Comparison of ENCODE assay signal across 29 cellular contexts in genomic region chrX:31331928-31332327, GRCh38.
A peak's percentile ranks its signal among the peaks of the same experiment; 100 is the strongest.
DNase-seq lines count a peak whose midpoint lies in the region; ATAC-seq, FAIRE-seq and TF ChIP-seq lines count a peak whose summit lies in the region.
"Had no signal": no experiment of that assay in that cellular context is flagged by ENCODE, and none has a peak within 500 bp of the region (broad histone marks: within the 10 kb centered on the region; RNA-seq: fewer than 3 reads in every experiment).

No MANE protein-coding gene starts in this region.

- CTCF ChIA-PET in H1 (lab: Charles Lee; ENCODE audit: partially characterized antibody) = no interaction called here

- no peak for TF ChIP-seq EP300 in H1 (IDR thresholded peaks at IDR 0.05; ENCODE audit: borderline replicate concordance in 1 of 2, low read depth in 2 of 2, low read length in 2 of 2)

- POLR2A ChIA-PET in H1 (lab: Charles Lee; ENCODE audit: partially characterized antibody) = interaction anchor here (0.6 kb wide), 1 partner anchor 697 kb away, joined by 3 read pairs; no protein-coding TSS in a partner anchor

- H3K14ac ChIP-seq in H1 (ENCODE audit: insufficient read length) = no peak overlapping the region

- no peak overlapping the region for H3K18ac ChIP-seq in H1 (ENCODE audit: extremely low read depth, low read length)

- H3K56ac ChIP-seq in H1 (replicated peaks; ENCODE audit: insufficient read length, low read depth, low read length) = no peak overlapping the region

- no peak overlapping the region for H2BK12ac ChIP-seq in H1 (ENCODE audit: low read depth, low read length)

- no peak overlapping the region for H3K23ac ChIP-seq in H1 (ENCODE audit: insufficient read length)

- H4K91ac ChIP-seq in H1 (replicated peaks; ENCODE audit: insufficient read length, low read length) = no peak overlapping the region

- no peaks in the 10 kb centered on the region for H3K23me2 ChIP-seq in H1 (ENCODE audit: low read depth, low read length)

- H3K27me3 ChIP-seq in right cardiac atrium (ENCODE audit: control insufficient read depth, insufficient read depth) = no peaks in the 10 kb centered on the region
- no peaks in the 10 kb centered on the region for H3K27me3 ChIP-seq in RWPE2 (ENCODE audit: insufficient read depth, poor library complexity, severe bottlenecking)
- H3K27me3 ChIP-seq in H1 (replicated peaks in 1 of 4; ENCODE audit: control insufficient read depth in 3 of 4, extremely low read depth in 1 of 4, insufficient read depth in 3 of 4, low read length in 3 of 4) = no peaks in the 10 kb centered on the region
- H3K27me3 ChIP-seq: pancreas, suprapubic skin, upper lobe of left lung had no signal

- H2AFZ ChIP-seq in H1 (ENCODE audit: low read length) = no peak overlapping the region

- H2AK5ac ChIP-seq in H1 (ENCODE audit: low read depth, low read length) = 0 out of 2 replicates have a peak overlapping the region, but pooled peaks have one; percentile 82

- no peak for TF ChIP-seq POLR2A in H1 (IDR thresholded peaks at IDR 0.05; ENCODE audit: control extremely low read depth in 1 of 2, low read depth in 2 of 2, low read length in 2 of 2)

- H3K4me3 ChIP-seq in right cardiac atrium (ENCODE audit: low read length) = no peak overlapping the region
- no peak overlapping the region for H3K4me3 ChIP-seq in RWPE2 (ENCODE audit: severe bottlenecking)
- H3K4me3 ChIP-seq in H1 (ENCODE audit: extremely low read depth in 1 of 4, insufficient read depth in 2 of 4, low read depth in 3 of 4, low read length in 4 of 4) = no peak overlapping the region
- H3K4me3 ChIP-seq: GM12878, pancreas, suprapubic skin, upper lobe of left lung had no signal

- no peaks in the 10 kb centered on the region for H4K20me1 ChIP-seq in H1 (replicated peaks in 1 of 2; ENCODE audit: control insufficient read depth in 1 of 2, insufficient read depth in 2 of 2, low read length in 2 of 2)

- no peak overlapping the region for H2BK20ac ChIP-seq in H1 (ENCODE audit: low read length)

- H3K9me3 ChIP-seq in right cardiac atrium (ENCODE audit: control insufficient read depth, low read length) (no peaks in the 10 kb centered on the region), RWPE2 (ENCODE audit: severe bottlenecking) (no peaks in the 10 kb centered on the region), H1 (ENCODE audit: insufficient read depth in 2 of 2, low read depth in 1 of 2, low read length in 1 of 2) (no peaks in the 10 kb centered on the region)
- H3K9me3 ChIP-seq: pancreas, suprapubic skin, upper lobe of left lung had no signal

- H3K4me2 ChIP-seq in H1 (ENCODE audit: insufficient read depth in 1 of 2, low read depth in 2 of 2, low read length in 2 of 2) = no peak overlapping the region

- H4K5ac ChIP-seq in H1 (ENCODE audit: insufficient read length, low read depth, low read length) = no peak overlapping the region

- TF ChIP-seq CTCF in RWPE2 (IDR thresholded peaks at IDR 0.05; ENCODE audit: poor library complexity, severe bottlenecking) (no peak), H1 (IDR thresholded peaks at IDR 0.05; ENCODE audit: control extremely low read depth in 1 of 3, insufficient read depth in 1 of 3, low read depth in 1 of 3, low read length in 3 of 3) (no peak)

- H3K9ac ChIP-seq in H1 (replicated peaks in 1 of 4; ENCODE audit: extremely low read depth in 1 of 4, low read depth in 3 of 4, low read length in 3 of 4) = no peak overlapping the region

- H4K8ac ChIP-seq in H1 (ENCODE audit: extremely low read depth, insufficient read depth, low read length) = no peak overlapping the region

- H2BK120ac ChIP-seq in H1 (replicated peaks; ENCODE audit: low read depth, low read length) = no peak overlapping the region

- H3K4me1 ChIP-seq in right cardiac atrium (ENCODE audit: control insufficient read depth, insufficient read depth, low read length) (no peaks in the 10 kb centered on the region), RWPE2 (ENCODE audit: insufficient read depth, poor library complexity, severe bottlenecking) (peaks cover 17% of the 10 kb centered on the region), H1 (replicated peaks in 1 of 4; ENCODE audit: control insufficient read depth in 3 of 4, insufficient read depth in 4 of 4, low read length in 3 of 4) (no peaks in the 10 kb centered on the region)
- H3K4me1 ChIP-seq: pancreas, suprapubic skin, upper lobe of left lung had no signal

- H2BK5ac ChIP-seq in H1 (ENCODE audit: low read depth, low read length) = no peak overlapping the region

- H3K4ac ChIP-seq in H1 (replicated peaks; ENCODE audit: insufficient read length, low read depth, low read length) = no peak overlapping the region

- H3K36me3 ChIP-seq in RWPE2 (ENCODE audit: low read depth) (no peaks in the 10 kb centered on the region), H1 (ENCODE audit: control insufficient read depth in 2 of 4, insufficient read depth in 4 of 4, low read length in 3 of 4) (no peaks in the 10 kb centered on the region)
- H3K36me3 ChIP-seq: pancreas, suprapubic skin, upper lobe of left lung, WERI-Rb-1 had no signal

- intact Hi-C loops in Right ventricle myocardium superior (cut with DNase I) (no loop called here), right cardiac atrium (cut with DNase I) (no loop called here)

- 71% methylated on average over 5 of the region's 5 CpGs for WGBS in right cardiac atrium
- WGBS in H1 (ENCODE audit: extremely low coverage in 1 of 2, insufficient coverage in 1 of 2, insufficient read length in 1 of 2, insufficient replicate concordance in 2 of 2, low coverage in 1 of 2, low lambda C conversion rate in 2 of 2, missing lambda C conversion rate in 1 of 2), 2 experiments = 92% methylated on average over 5 of the region's 5 CpGs; no CpG with 5 or more reads in 1 of the 2 experiments

- DNase-seq in Right ventricle myocardium superior (no peak), right cardiac atrium (no peak), RWPE2 (ENCODE audit: low spot score) (no peak), H1 (ENCODE audit: low read depth in 1 of 2, low spot score in 2 of 2) (no peak), renal cortical epithelial cell (ENCODE audit: low read depth) (peak; percentile 47), NCI-H128 (lab: John Stamatoyannopoulos, UW; ENCODE audit: unreplicated experiment) (no peak)
- no peak for DNase-seq in activated effector memory CD4-positive, alpha-beta T cell treated with Interleukin-2 at 50 U/mL for 16 hours
- DNase-seq: activated CD4-positive, alpha-beta T cell treated with anti-CD3 and anti-CD28 coated beads, Interleukin-2, amount 10 ng/mL, durations not matched to agents 24 days and 14 days; activated CD8-positive, alpha-beta memory T cell treated with anti-CD3 and anti-CD28 coated beads for 24 hours; CD8-positive, alpha-beta memory T cell; cortex of kidney; effector memory CD8-positive, alpha-beta T cell; glutamatergic neuron; kidney; NCI-H187; NCI-H2171 treated with DMSO at 0.1 percent for 48 hours; NCI-H524; nephron progenitor cell; pancreas; SIG-M5; stimulated activated CD4-positive, alpha-beta T cell treated with anti-CD3 and anti-CD28 coated beads, Interleukin-1b, Interleukin-23, amount 100 ng/mL, for 48 hours; stimulated activated naive CD4-positive, alpha-beta T cell treated with Interleukin-2 at 50 U/mL for 16 hours; T-cell; upper lobe of left lung; WERI-Rb-1 had no signal

- no peak for TF ChIP-seq RAD21 in H1 (IDR thresholded peaks at IDR 0.05 in 1 of 2, conservative IDR thresholded peaks at IDR 0.05 in 1 of 2; ENCODE audit: low read depth in 2 of 2, low read length in 2 of 2)

- H3K27ac ChIP-seq in right cardiac atrium (ENCODE audit: low read length) (no peak overlapping the region), RWPE2 (ENCODE audit: poor library complexity, severe bottlenecking) (peak overlapping the region; percentile 89), H1 (ENCODE audit: low read depth, low read length) (no peak overlapping the region)
- H3K27ac ChIP-seq: pancreas, suprapubic skin, upper lobe of left lung, WERI-Rb-1 had no signal

- FAIRE-seq in H1 (lab: Jason Lieb, UNC) = peak; percentile 13
- FAIRE-seq: GM12878, kidney, pancreas had no signal

- H2BK15ac ChIP-seq in H1 (ENCODE audit: low read length) = no peak overlapping the region

- ATAC-seq in Right ventricle myocardium superior (ENCODE audit: poor library complexity) = peak; percentile 39
- ATAC-seq in right cardiac atrium = no peak
- ATAC-seq in RWPE2 (ENCODE audit: low read depth) = no peak
- no peak for ATAC-seq in HG03025 (IDR thresholded peaks at IDR 0.05; ENCODE audit: low FRiP score, unreplicated experiment)
- ATAC-seq: effector memory CD8-positive, alpha-beta T cell; GM12878; HCT116; pancreas; T-cell had no signal

- no peaks in the 10 kb centered on the region for H3K79me2 ChIP-seq in H1 (ENCODE audit: control insufficient read depth in 1 of 2, insufficient read depth in 2 of 2, low read length in 2 of 2)

- no peaks in the 10 kb centered on the region for H3K79me1 ChIP-seq in H1 (ENCODE audit: low read depth, low read length)

TF ChIP-seq in H1, 55 proteins besides CTCF, POLR2A, EP300 and RAD21 (continues in another document):
- TF ChIP-seq SUZ12 (IDR thresholded peaks at IDR 0.05; ENCODE audit: low read length) (no peak), BRCA1 (IDR thresholded peaks at IDR 0.05; ENCODE audit: low read depth, low read length) (no peak), KDM1A (IDR thresholded peaks at IDR 0.05; ENCODE audit: borderline replicate concordance, low read length) (no peak), SP4 (IDR thresholded peaks at IDR 0.05; ENCODE audit: low read length) (no peak), HDAC2 (IDR thresholded peaks at IDR 0.05; ENCODE audit: borderline replicate concordance in 1 of 2, low read depth in 2 of 2, low read length in 2 of 2) (no peak), FOSL1 (IDR thresholded peaks at IDR 0.05; ENCODE audit: insufficient read depth, low read depth, low read length) (no peak), RBBP5 (IDR thresholded peaks at IDR 0.05; ENCODE audit: borderline replicate concordance, low read depth, low read length) (no peak), GTF2F1 (IDR thresholded peaks at IDR 0.05; ENCODE audit: borderline replicate concordance, low read depth, low read length) (no peak), E2F6 (IDR thresholded peaks at IDR 0.05) (no peak), KDM5A (IDR thresholded peaks at IDR 0.05; ENCODE audit: low read length) (no peak)
